In the genomic region with DNA sequence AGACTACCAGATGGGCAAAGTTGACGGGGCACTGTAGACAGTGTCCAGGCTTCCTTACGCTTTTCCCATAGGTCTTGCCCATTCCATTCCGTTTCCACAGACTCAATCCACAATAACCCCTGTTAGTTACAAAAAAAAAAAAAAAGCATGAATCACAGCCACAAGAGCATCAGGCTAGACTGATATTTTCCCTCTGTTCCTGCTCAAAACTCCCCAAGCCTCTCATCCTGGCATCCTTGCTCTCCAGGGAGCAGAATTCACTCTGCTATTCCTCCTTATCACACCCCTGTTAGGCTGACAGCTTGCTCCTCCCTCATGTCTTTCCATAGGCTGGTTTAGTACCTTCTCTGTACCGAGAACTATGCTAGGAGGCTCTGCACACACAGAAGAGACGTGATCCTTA, we compare ENCODE assay signal across 15 cellular contexts. TPM values are rescaled to one million over a fixed set of nuclear protein-coding genes. Genes with fewer than 3 reads are reported as not detected.
DNase-seq lines count a peak whose midpoint lies in the region; ATAC-seq, FAIRE-seq and TF ChIP-seq lines count a peak whose summit lies in the region.
"Had no signal": no experiment of that assay in that cellular context is flagged by ENCODE, and none has a peak within 500 bp of the region (broad histone marks: within the 10 kb centered on the region; RNA-seq: fewer than 3 reads in every experiment).

No MANE protein-coding gene starts in this region.

- H3K36me3 ChIP-seq in kidney (ENCODE audit: control insufficient read depth in 1 of 2, insufficient read depth in 2 of 2, low read length in 2 of 2): no peaks in the 10 kb centered on the region
- H3K36me3 ChIP-seq: HAP-1 had no signal

- TF ChIP-seq EP300 in A549 (IDR thresholded peaks at IDR 0.05): no peak

- no peak for TF ChIP-seq POLR2A in A549 (IDR thresholded peaks at IDR 0.05; ENCODE audit: low read length)

- no peak overlapping the region for H3K4me2 ChIP-seq in A549

- no peak for TF ChIP-seq RAD21 in A549 (conservative IDR thresholded peaks at IDR 0.05 in 1 of 2, IDR thresholded peaks at IDR 0.05 in 1 of 2)

- ATAC-seq in A549: peak; percentile 54 to 68; a peak in 4 of 6 replicates
- ATAC-seq: activated CD4-positive, alpha-beta T cell treated with anti-CD3 and anti-CD28 coated beads for 36 hours; pancreas had no signal

- H3K27ac ChIP-seq in A549: no peak overlapping the region
- H3K27ac ChIP-seq in angular gyrus (ENCODE audit: low read depth, low read length): peak overlapping the region; percentile 41
- H3K27ac ChIP-seq in kidney (ENCODE audit: low read depth in 2 of 2, low read length in 2 of 2): no peak overlapping the region
- H3K27ac ChIP-seq: pancreas had no signal

- DNase-seq in A549 (ENCODE audit: low read depth in 1 of 2, low spot score in 1 of 2) (no peak), EL (peak; percentile 24), islet precursor cell (peak; percentile 83), kidney (no peak), NCI-H510A treated with DMSO at 0.1 percent for 48 hours (lab: John Stamatoyannopoulos, UW) (no peak), HK-2 (ENCODE audit: unreplicated experiment) (no peak)
- DNase-seq in activated CD8-positive, alpha-beta memory T cell treated with anti-CD3 and anti-CD28 coated beads, Interleukin-2, amount 50 U/mL, for 4 hours: no peak
- DNase-seq: activated CD4-positive, alpha-beta T cell treated with anti-CD3 and anti-CD28 coated beads for 36 hours; activated naive CD4-positive, alpha-beta T cell treated with Interleukin-2 at 50 U/mL for 16 hours; pancreas; SHP77; stimulated activated CD4-positive, alpha-beta T cell treated with anti-CD3 and anti-CD28 coated beads, Interleukin-4, amount 100 ng/mL, for 1 hour had no signal

- CTCF ChIA-PET in A549 (lab: Yijun Ruan, JAX): interaction anchor here (1.0 kb wide), 1 partner anchor 203 kb away, joined by 3 read pairs; no protein-coding TSS in a partner anchor

- H3K9ac ChIP-seq in kidney (ENCODE audit: low read length in 2 of 2): no peak overlapping the region

- no peak for FAIRE-seq in A549 (lab: Jason Lieb, UNC)
- FAIRE-seq in kidney (lab: Jason Lieb, UNC): no peak
- FAIRE-seq: GM12891, pancreas had no signal

- H3K9me3 ChIP-seq in A549 (no peaks in the 10 kb centered on the region), kidney (ENCODE audit: control insufficient read depth in 1 of 2, low read length in 2 of 2) (no peaks in the 10 kb centered on the region)
- H3K9me3 ChIP-seq: HAP-1, pancreas had no signal

- peaks cover 32% of the 10 kb centered on the region; the same call in 2 of the 3 replicates for H3K4me1 ChIP-seq in A549
- H3K4me1 ChIP-seq in kidney (ENCODE audit: control insufficient read depth in 1 of 2, insufficient read depth in 1 of 2, low read depth in 1 of 2, low read length in 2 of 2): peaks cover 0 to 5% of the 10 kb centered on the region in 2 donors
- H3K4me1 ChIP-seq: pancreas had no signal

- POLR2A ChIA-PET in A549 (lab: Yijun Ruan, JAX): no interaction called here

- 81% methylated on average over 5 of the region's 5 CpGs for WGBS in A549 (ENCODE audit: missing lambda C conversion rate)

- TF ChIP-seq CTCF in A549 (IDR thresholded peaks at IDR 0.05): no peak
- TF ChIP-seq CTCF in kidney (IDR thresholded peaks at IDR 0.05; ENCODE audit: borderline replicate concordance, extremely low read depth, insufficient read depth): no peak

- intact Hi-C loops in kidney (cut with DNase I): no loop called here

- H3K4me3 ChIP-seq in A549: no peak overlapping the region
- H3K4me3 ChIP-seq in kidney (ENCODE audit: low read length in 2 of 2): no peak overlapping the region
- H3K4me3 ChIP-seq: HAP-1, pancreas had no signal

TF ChIP-seq in A549, 52 proteins besides CTCF, POLR2A, EP300 and RAD21:
- no peak for TF ChIP-seq KDM5A (IDR thresholded peaks at IDR 0.05)
- TF ChIP-seq MAFK (IDR thresholded peaks at IDR 0.05; ENCODE audit: partially characterized antibody): no peak
- TF ChIP-seq NR3C1 (IDR thresholded peaks at IDR 0.05): no peak
- no peak for TF ChIP-seq JUN (IDR thresholded peaks at IDR 0.05)
- no peak for TF ChIP-seq HOXB13 (CRISPR knock-in tag; IDR thresholded peaks at IDR 0.05; ENCODE audit: low read depth)
- TF ChIP-seq CHD4 (IDR thresholded peaks at IDR 0.05; ENCODE audit: borderline replicate concordance): no peak

RNA-seq across cellular contexts. Expression of a gene that starts 42.2 kb away (rescaled TPM):
- 432 and 458 TPM in 2 replicates for polyA plus RNA-seq in A549 (2011; rRNA removed)
- polyA plus RNA-seq in A549 (2012; cell fraction: cytosol; rRNA removed): 66.4 and 75.8 TPM in 2 replicates
- polyA plus RNA-seq in A549 (2012; cell fraction: nucleus; rRNA removed): 17.6 and 18.7 TPM in 2 replicates
- 197 to 215 TPM (median 199 TPM) in 3 replicates for polyA plus RNA-seq in A549 (2017; fragmentation: RNase III; extraction: RNeasy Plus Mini Kit Qiagen cat#74134 plus additional on column Dnase treatment)
- polyA minus RNA-seq in A549 (2011; rRNA and poly(A)+ RNA removed): 159 and 220 TPM in 2 replicates
- 143 TPM for total RNA-seq in kidney
- polyA plus RNA-seq in kidney (ENCODE audit: insufficient read depth, low read depth, low replicate concordance): 57.0 TPM

Comparison
In these comparisons a context has a peak if more than half of its experiments do, and no peak if none do; other contexts are left out.
1. DNase-seq: peak in EL (single experiment) and islet precursor cell (single experiment); none in A549 (0 of 2), kidney (single experiment), NCI-H510A treated with DMSO at 0.1 percent for 48 hours (single experiment), HK-2 (single experiment) and activated CD8-positive, alpha-beta memory T cell treated with anti-CD3 and anti-CD28 coated beads, Interleukin-2, amount 50 U/mL, for 4 hours (single experiment).